ENCODE assay signal across 8 cellular contexts in the genomic region with DNA sequence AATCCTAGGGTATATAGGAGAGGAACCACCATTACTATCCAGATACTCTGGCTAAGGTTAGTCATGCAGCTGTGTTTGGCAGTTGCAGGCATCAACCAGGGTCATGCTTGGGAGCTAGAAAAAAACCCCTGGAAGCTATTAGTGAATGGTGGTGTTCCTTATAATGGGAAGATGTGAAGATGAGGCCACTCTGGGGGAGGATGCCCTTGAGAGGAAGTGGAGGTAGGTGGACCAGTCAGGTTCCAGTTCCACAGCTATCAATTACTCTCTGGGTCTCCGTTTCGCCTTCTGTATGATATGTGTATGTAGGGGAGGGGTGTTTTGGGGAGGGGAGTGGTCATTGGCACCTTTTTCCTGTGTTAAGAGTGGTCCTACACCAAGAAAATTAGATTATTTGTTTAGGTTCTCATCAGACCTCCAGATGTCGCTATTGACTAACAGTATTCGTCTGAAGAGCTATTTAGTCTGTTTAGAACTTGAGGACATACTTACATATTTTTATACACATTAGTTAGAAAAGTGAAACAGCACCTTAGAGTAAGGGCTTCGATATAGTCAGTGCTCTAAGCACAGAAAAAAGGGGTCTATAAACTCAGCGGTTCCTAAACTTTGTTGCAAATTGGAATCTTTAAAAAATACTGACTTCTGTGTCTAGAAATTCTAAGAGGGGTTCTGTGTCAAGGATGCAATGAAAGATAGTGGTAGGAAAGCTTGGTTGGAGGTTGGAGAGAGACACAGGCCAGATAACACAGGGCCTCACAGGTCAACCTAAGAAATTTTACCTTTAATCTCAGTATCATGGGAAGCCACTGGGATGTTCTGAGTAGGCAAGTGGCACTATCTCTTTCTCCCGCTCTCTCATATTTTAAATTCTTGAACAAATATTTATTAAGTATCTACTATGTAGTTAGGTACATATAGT. TPM values are rescaled to one million over a fixed set of nuclear protein-coding genes. Genes with fewer than 3 reads are reported as not detected.
DNase-seq lines count a peak whose midpoint lies in the region; ATAC-seq, FAIRE-seq and TF ChIP-seq lines count a peak whose summit lies in the region.

No MANE protein-coding gene starts in this region.

- H3K9ac ChIP-seq in colonic mucosa (ENCODE audit: low read depth in 2 of 2, low read length in 2 of 2), result no peak overlapping the region

- H3K9me3 ChIP-seq in colonic mucosa (no peaks in the 10 kb centered on the region), lower lobe of right lung (no peaks in the 10 kb centered on the region)

- no peak for FAIRE-seq in D721Med (lab: Jason Lieb, UNC)

- ATAC-seq in GM19452 (IDR thresholded peaks at IDR 0.05; ENCODE audit: unreplicated experiment) (peak; percentile 67), lower lobe of right lung (peak; percentile 83 to 91)

- H3K36me3 ChIP-seq in colonic mucosa, result no peaks in the 10 kb centered on the region
- no peaks in the 10 kb centered on the region for H3K36me3 ChIP-seq in lower lobe of right lung

- intact Hi-C loops in colonic mucosa (cut with DNase I), result loop anchor here (2.0 to 10.0 kb wide), 3 partner anchors 152 to 364 kb away; no protein-coding TSS in a partner anchor
- intact Hi-C loops in lower lobe of right lung (cut with DNase I), result loop anchor here (5.0 kb wide), 1 partner anchor 152 kb away; no protein-coding TSS in a partner anchor

- DNase-seq in D721Med (ENCODE audit: insufficient read length, low spot score) (peak; percentile 23), Kasumi-1 (lab: John Stamatoyannopoulos, UW) (peak; percentile 69 to 73), OCI-M1 (lab: John Stamatoyannopoulos, UW) (peak; percentile 70), colonic mucosa (no peak), lower lobe of right lung (no peak), UCSD-AML1 (lab: John Stamatoyannopoulos, UW; ENCODE audit: unreplicated experiment) (no peak), C1 segment of cervical spinal cord (lab: John Stamatoyannopoulos, UW) (no peak)

- H3K27me3 ChIP-seq in colonic mucosa (no peaks in the 10 kb centered on the region), lower lobe of right lung (ENCODE audit: low read depth) (no peaks in the 10 kb centered on the region)

- H3K27ac ChIP-seq in colonic mucosa, result no peak overlapping the region
- H3K27ac ChIP-seq in lower lobe of right lung, result no peak overlapping the region

- TF ChIP-seq CTCF in D721Med (IDR thresholded peaks at IDR 0.05; ENCODE audit: insufficient read depth, missing control alignments) (peak; percentile 76), colonic mucosa (IDR thresholded peaks at IDR 0.05) (peak; percentile 51), lower lobe of right lung (IDR thresholded peaks at IDR 0.05) (peak; percentile 60)

- no peak overlapping the region for H3K4me3 ChIP-seq in colonic mucosa
- H3K4me3 ChIP-seq in lower lobe of right lung, result no peak overlapping the region

- H3K4me1 ChIP-seq in colonic mucosa (no peaks in the 10 kb centered on the region), lower lobe of right lung (peaks cover 4% of the 10 kb centered on the region)

RNA-seq across cellular contexts. Expression of a gene that starts 9.1 kb away (rescaled TPM):
- total RNA-seq in colonic mucosa, result 10 to 100 TPM; 15.8 to 19.5 TPM
- 25.1 TPM for total RNA-seq in lower lobe of right lung

RNA-seq across cellular contexts. Expression of a gene that starts 34.0 kb away (rescaled TPM):
- 10 to 100 TPM; 12.3 to 16.4 TPM for total RNA-seq in colonic mucosa
- total RNA-seq in lower lobe of right lung, result 18.5 TPM

Comparison
In these comparisons a context has a peak if more than half of its experiments do, and no peak if none do; other contexts are left out.
1. DNase-seq: peak in D721Med (single experiment), Kasumi-1 (2 of 2) and OCI-M1 (single experiment); none in colonic mucosa (single experiment), lower lobe of right lung (single experiment), UCSD-AML1 (single experiment) and C1 segment of cervical spinal cord (0 of 14).
2. Peak in every context shown above with its lines, with median percentiles within 50 percentile points of each other: CTCF ChIP-seq.